Comparison of ENCODE assay signal across 16 cellular contexts in the genomic region with DNA sequence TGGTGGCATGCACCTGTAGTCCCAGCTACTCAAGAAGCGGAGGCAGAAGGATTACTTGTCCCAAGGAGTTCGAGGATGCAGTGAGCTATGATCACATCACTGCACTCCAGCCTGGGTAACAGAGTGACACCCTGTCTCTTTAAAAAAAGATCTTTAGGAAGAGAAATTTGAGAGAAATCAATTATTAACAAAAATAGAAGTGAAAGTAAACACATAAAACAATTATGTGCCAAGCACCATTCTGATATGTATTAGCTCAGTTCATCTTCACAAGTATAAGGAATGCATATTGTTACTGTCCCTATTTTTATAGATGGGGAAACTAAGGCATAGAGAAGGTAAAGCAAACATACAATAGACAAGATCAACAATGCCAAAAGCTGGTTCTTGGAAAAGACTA. TPM values are rescaled to one million over a fixed set of nuclear protein-coding genes. Genes with fewer than 3 reads are reported as not detected.
DNase-seq lines count a peak whose midpoint lies in the region; ATAC-seq and TF ChIP-seq lines count a peak whose summit lies in the region.
"Had no signal": no experiment of that assay in that cellular context is flagged by ENCODE, and none has a peak within 500 bp of the region (broad histone marks: within the 10 kb centered on the region; RNA-seq: fewer than 3 reads in every experiment).

No MANE protein-coding gene starts in this region.

- no peaks in the 10 kb centered on the region for H4K20me1 ChIP-seq in hepatocyte (ENCODE audit: insufficient read depth, poor library complexity, severe bottlenecking)
- H4K20me1 ChIP-seq: BLaER1 treated with 17β-estradiol and CSF1 and Interleukin-3, amounts not matched to agents 10 nM and 100 nM had no signal

- ATAC-seq in RWPE2 (ENCODE audit: low read depth) (no peak), gastrocnemius medialis (no peak), GM19035 (IDR thresholded peaks at IDR 0.05; ENCODE audit: unreplicated experiment) (no peak), HG02973 (IDR thresholded peaks at IDR 0.05; ENCODE audit: unreplicated experiment) (no peak)
- ATAC-seq: GM23338 had no signal

- no peak for TF ChIP-seq POLR2A in gastrocnemius medialis (IDR thresholded peaks at IDR 0.05)
- TF ChIP-seq POLR2A in adrenal gland (IDR thresholded peaks at IDR 0.05), result no peak

- H2AFZ ChIP-seq in ACC112 (ENCODE audit: low read length, unreplicated experiment), result peak overlapping the region; percentile 1
- H2AFZ ChIP-seq in hepatocyte, result no peak overlapping the region
- H2AFZ ChIP-seq: GM23338 had no signal

- DNase-seq in RWPE2 (ENCODE audit: low spot score) (no peak), hepatocyte (ENCODE audit: low spot score) (no peak), gastrocnemius medialis (no peak), adrenal gland (no peak), NCI-H524 treated with DMSO at 0.1 percent for 48 hours (lab: John Stamatoyannopoulos, UW) (no peak)
- DNase-seq: DMS79 treated with DMSO at 0.1 percent for 48 hours, MM.1S, NCI-H1092 treated with DMSO at 0.1 percent for 48 hours, NCI-H1694, NCI-H510A treated with DMSO at 0.1 percent for 48 hours, SJCRH30 had no signal

- H3K27me3 ChIP-seq in ACC112 (ENCODE audit: insufficient read depth, low read length) (no peaks in the 10 kb centered on the region), RWPE2 (ENCODE audit: insufficient read depth, poor library complexity, severe bottlenecking) (no peaks in the 10 kb centered on the region), hepatocyte (no peaks in the 10 kb centered on the region), gastrocnemius medialis (peaks cover 0 to 1% (median 0%) of the 10 kb centered on the region in 3 donors), adrenal gland (peaks cover 12% of the 10 kb centered on the region)
- H3K27me3 ChIP-seq: BLaER1 treated with 17β-estradiol and CSF1 and Interleukin-3, amounts not matched to agents 10 nM and 100 nM; SJCRH30 had no signal

- peaks cover 17% of the 10 kb centered on the region for H3K4me1 ChIP-seq in ACC112 (ENCODE audit: control insufficient read depth, insufficient read depth, low read length, unreplicated experiment)
- H3K4me1 ChIP-seq in RWPE2 (ENCODE audit: insufficient read depth, poor library complexity, severe bottlenecking), result peaks cover 24% of the 10 kb centered on the region
- H3K4me1 ChIP-seq in hepatocyte (ENCODE audit: insufficient read depth), result no peaks in the 10 kb centered on the region
- peaks cover 0 to 9% of the 10 kb centered on the region in 2 donors for H3K4me1 ChIP-seq in gastrocnemius medialis
- H3K4me1 ChIP-seq in adrenal gland (replicated peaks in 1 of 2), result no peaks in the 10 kb centered on the region
- H3K4me1 ChIP-seq: SJCRH30 had no signal

- in situ Hi-C loops in gastrocnemius medialis (cut with MboI; ENCODE audit: low sequenced_read_pairs in 4 of 4), result loop anchor here in 3 of 4 donors (25.0 kb wide), 4 partner anchors 888 to 1888 kb away; a partner anchor contains a TSS

- no peak overlapping the region for H3K4me2 ChIP-seq in hepatocyte
- H3K4me2 ChIP-seq: GM23338 had no signal

- H3K27ac ChIP-seq in ACC112 (ENCODE audit: low read depth, low read length), result peak overlapping the region; percentile 93
- H3K27ac ChIP-seq in RWPE2 (ENCODE audit: poor library complexity, severe bottlenecking), result peak overlapping the region; percentile 55
- peak overlapping the region; percentile 49 for H3K27ac ChIP-seq in hepatocyte
- H3K27ac ChIP-seq in gastrocnemius medialis, result peak overlapping the region; percentile 10 to 51 (median 44)
- H3K27ac ChIP-seq in adrenal gland, result no peak overlapping the region
- H3K27ac ChIP-seq: SJCRH30 had no signal

- H3K9me3 ChIP-seq in RWPE2 (ENCODE audit: severe bottlenecking), result peaks cover 7% of the 10 kb centered on the region
- H3K9me3 ChIP-seq in hepatocyte (ENCODE audit: low read depth), result peaks cover 5% of the 10 kb centered on the region
- H3K9me3 ChIP-seq in gastrocnemius medialis, result peaks cover 0 to 4% (median 0%) of the 10 kb centered on the region in 3 donors
- H3K9me3 ChIP-seq in adrenal gland (replicated peaks in 1 of 3), result peaks cover 0 to 8% (median 0%) of the 10 kb centered on the region in 3 donors

- H3K36me3 ChIP-seq in ACC112 (ENCODE audit: insufficient read depth, low read length) (no peaks in the 10 kb centered on the region), RWPE2 (ENCODE audit: low read depth) (no peaks in the 10 kb centered on the region), hepatocyte (replicated peaks; ENCODE audit: insufficient read depth, low read depth) (no peaks in the 10 kb centered on the region), gastrocnemius medialis (no peaks in the 10 kb centered on the region), adrenal gland (replicated peaks in 1 of 2) (no peaks in the 10 kb centered on the region)
- H3K36me3 ChIP-seq: BLaER1 treated with 17β-estradiol and CSF1 and Interleukin-3, amounts not matched to agents 10 nM and 100 nM; SJCRH30 had no signal

- 97% methylated on average over 2 of the region's 2 CpGs for WGBS in hepatocyte (ENCODE audit: low lambda C conversion rate, missing lambda C conversion rate)
- WGBS in adrenal gland, 4 donors, result 83 to 90% (median 87%) methylated on average over 2 of the region's 2 CpGs

- no peaks in the 10 kb centered on the region for H3K9me2 ChIP-seq in hepatocyte (replicated peaks; ENCODE audit: insufficient read depth)

- H3K79me2 ChIP-seq in ACC112 (ENCODE audit: control insufficient read depth, insufficient read depth, low read length, unreplicated experiment) (no peaks in the 10 kb centered on the region), hepatocyte (no peaks in the 10 kb centered on the region)

- TF ChIP-seq CTCF in RWPE2 (IDR thresholded peaks at IDR 0.05; ENCODE audit: poor library complexity, severe bottlenecking) (no peak), hepatocyte (IDR thresholded peaks at IDR 0.05; ENCODE audit: poor library complexity) (no peak), gastrocnemius medialis (IDR thresholded peaks at IDR 0.05 in 4 of 5, conservative IDR thresholded peaks at IDR 0.05 in 1 of 5) (no peak), adrenal gland (IDR thresholded peaks at IDR 0.05) (no peak)

- no peak overlapping the region; the same call in 1 of the 2 replicates for H3K4me3 ChIP-seq in ACC112 (ENCODE audit: low read depth, low read length)
- H3K4me3 ChIP-seq in RWPE2 (ENCODE audit: severe bottlenecking), result no peak overlapping the region
- no peak overlapping the region for H3K4me3 ChIP-seq in hepatocyte
- no peak overlapping the region for H3K4me3 ChIP-seq in gastrocnemius medialis
- H3K4me3 ChIP-seq in adrenal gland, result no peak overlapping the region
- H3K4me3 ChIP-seq: BLaER1 treated with 17β-estradiol and CSF1 and Interleukin-3, amounts not matched to agents 10 nM and 100 nM; GM23338; SJCRH30 had no signal

- intact Hi-C loops in gastrocnemius medialis (cut with DNase I; ENCODE audit: low total_unique reads), result no loop called here
- intact Hi-C loops in adrenal gland (cut with DNase I), result no loop called here

RNA-seq across cellular contexts. Expression of a gene that starts 48.1 kb away (rescaled TPM):
- total RNA-seq in hepatocyte (0.47 and 2.0 TPM in 2 replicates), gastrocnemius medialis (not detected), adrenal gland (under 1 TPM in 2 of 8 donors, not detected in 6; 0.27 to 0.55 TPM)
- polyA plus RNA-seq in hepatocyte (3.4 and 3.7 TPM in 2 replicates), adrenal gland (under 1 TPM; 0.05 to 0.10 (median 0.08) TPM)

Comparison
In these comparisons a context has a peak if more than half of its experiments do, and no peak if none do; other contexts are left out.
1. H3K27ac ChIP-seq: peak in ACC112 (single experiment), RWPE2 (single experiment), hepatocyte (single experiment) and gastrocnemius medialis (4 of 4); none in adrenal gland (0 of 5).